ENCODE assay signal across 8 cellular contexts in the genomic region with DNA sequence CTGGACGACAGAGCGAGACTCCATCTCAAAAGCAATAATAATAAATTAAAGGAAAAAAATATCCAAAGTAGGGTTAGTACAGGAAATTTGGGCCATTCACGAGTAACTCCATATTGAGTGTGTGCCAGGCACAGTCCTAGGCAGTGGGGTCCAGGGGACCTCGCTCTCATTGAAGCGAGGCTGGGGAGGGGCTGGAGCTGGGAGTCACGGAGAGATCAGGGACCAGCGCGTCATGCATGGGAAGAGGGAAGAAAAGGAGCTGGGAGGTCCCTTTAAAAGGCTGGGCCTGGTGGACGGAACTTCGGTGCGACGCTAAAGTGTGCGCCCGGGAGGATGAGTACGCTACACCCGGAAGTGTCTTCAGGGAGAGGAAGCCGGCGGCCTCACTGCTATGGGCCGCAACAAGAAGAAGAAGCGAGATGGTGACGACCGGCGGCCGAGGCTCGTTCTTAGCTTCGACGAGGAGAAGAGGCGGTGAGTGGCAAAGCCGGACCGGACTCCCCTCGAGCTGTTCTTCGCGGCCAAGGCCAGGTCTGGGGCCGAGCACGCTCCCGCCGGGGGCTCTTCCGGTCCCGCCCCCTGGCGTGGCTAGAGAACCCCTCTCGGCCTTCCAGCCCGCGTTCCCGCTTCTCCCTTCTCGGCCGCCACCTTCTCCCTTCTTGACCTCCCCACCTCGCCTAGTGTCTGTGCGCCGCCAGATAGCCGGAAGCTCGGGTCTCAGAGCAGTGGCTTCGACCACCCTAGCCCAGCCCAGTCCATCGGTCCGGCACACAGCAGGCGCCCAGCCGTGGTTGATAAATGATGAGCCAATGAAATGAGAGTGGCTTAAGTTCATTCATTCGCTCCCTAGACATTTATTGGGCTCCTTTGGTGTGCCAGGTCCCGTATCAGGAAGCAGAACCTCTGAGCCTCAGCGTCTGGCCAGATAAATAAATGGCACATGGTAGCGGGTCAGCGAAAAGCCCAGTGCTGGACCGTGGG. TPM values are rescaled to one million over a fixed set of nuclear protein-coding genes. Genes with fewer than 3 reads are reported as not detected.
DNase-seq lines count a peak whose midpoint lies in the region; ATAC-seq, FAIRE-seq and TF ChIP-seq lines count a peak whose summit lies in the region.

NOL12 (plus strand) TSS at position 342 of the 981 bp plus-strand sequence; CDS start at position 392, 50 bp downstream.

- peaks cover 8% of the 10 kb centered on the region for H3K36me3 ChIP-seq in astrocyte (ENCODE audit: insufficient read depth, low read length)

- TF ChIP-seq POLR2A in GM10847 (IDR thresholded peaks at IDR 0.05; ENCODE audit: extremely low read depth, insufficient read length) = peak; percentile 16

- peak; percentile 67 for DNase-seq in NCI-H1694 treated with DMSO at 0.1 percent for 48 hours (lab: John Stamatoyannopoulos, UW)
- DNase-seq in T-helper 22 cell (ENCODE audit: low read depth) = peak; percentile 55
- peak; percentile 83 for DNase-seq in astrocyte (ENCODE audit: low read depth)
- DNase-seq in hepatic stellate cell (ENCODE audit: low spot score) = peak; percentile 81
- peak; percentile 99 for DNase-seq in retina

- peak within 1 kb of the TSS; percentile 89 for H3K27ac ChIP-seq in astrocyte (ENCODE audit: low read depth, low read length)

- TF ChIP-seq CTCF in astrocyte (IDR thresholded peaks at IDR 0.05; ENCODE audit: insufficient read depth, low read depth, low read length) = no peak

- H3K4me3 ChIP-seq in astrocyte (ENCODE audit: insufficient read depth, low read depth, low read length) = peak within 1 kb of the TSS; percentile 94

- ATAC-seq in HG02763 (IDR thresholded peaks at IDR 0.05; ENCODE audit: unreplicated experiment) (peak; percentile 68), GM18870 (IDR thresholded peaks at IDR 0.05; ENCODE audit: unreplicated experiment) (no peak)

- H3K36me3 Mint-ChIP-seq in astrocyte (ENCODE audit: low read depth, unreplicated experiment) = peaks cover 4% of the 10 kb centered on the region

- peak within 1 kb of the TSS; percentile 93 for H3K9ac ChIP-seq in astrocyte (ENCODE audit: low read length)

- H3K27me3 Mint-ChIP-seq in astrocyte (ENCODE audit: low read depth, unreplicated experiment) = no peaks in the 10 kb centered on the region

- no peak for FAIRE-seq in astrocyte (lab: Jason Lieb, UNC)

- H3K4me1 Mint-ChIP-seq in astrocyte (ENCODE audit: low read depth, unreplicated experiment) = peaks cover 4% of the 10 kb centered on the region

- peaks cover 16% of the 10 kb centered on the region for H4K20me1 ChIP-seq in astrocyte (ENCODE audit: insufficient read depth, low read length)

- H3K4me3 Mint-ChIP-seq in astrocyte (ENCODE audit: unreplicated experiment) = peak within 1 kb of the TSS; percentile 98

- peaks cover 2% of the 10 kb centered on the region for H3K4me1 ChIP-seq in astrocyte (ENCODE audit: insufficient read depth, low read length)

- H3K27ac Mint-ChIP-seq in astrocyte (ENCODE audit: unreplicated experiment) = peak within 1 kb of the TSS; percentile 94

- H3K4me2 ChIP-seq in astrocyte (ENCODE audit: low read length) = peak within 1 kb of the TSS; percentile 99

- H3K79me2 ChIP-seq in astrocyte (ENCODE audit: insufficient read depth, low read length) = peaks cover 23% of the 10 kb centered on the region

- no peaks in the 10 kb centered on the region for H3K9me3 ChIP-seq in astrocyte (ENCODE audit: insufficient read depth, low read depth, low read length)

- no peaks in the 10 kb centered on the region for H3K9me3 Mint-ChIP-seq in astrocyte (ENCODE audit: unreplicated experiment)

- peak within 1 kb of the TSS; percentile 98 for H2AFZ ChIP-seq in astrocyte (ENCODE audit: low read depth, low read length)

- H3K27me3 ChIP-seq in astrocyte (ENCODE audit: insufficient read depth, low read length) = no peaks in the 10 kb centered on the region

RNA-seq across cellular contexts. Expression of gene NOL12, which starts in this region (rescaled TPM):
- total RNA-seq in astrocyte = 17.9 and 18.1 TPM in 2 replicates
